In genomic region chr4:36269116-36269515, GRCh38 we compare ENCODE assay signal across 12 cellular contexts. TPM values are rescaled to one million over a fixed set of nuclear protein-coding genes. Genes with fewer than 3 reads are reported as not detected.
DNase-seq lines count a peak whose midpoint lies in the region; ATAC-seq and TF ChIP-seq lines count a peak whose summit lies in the region.
"Had no signal": no experiment of that assay in that cellular context is flagged by ENCODE, and none has a peak within 500 bp of the region (broad histone marks: within the 10 kb centered on the region; RNA-seq: fewer than 3 reads in every experiment).

No MANE protein-coding gene starts in this region.

- no peaks in the 10 kb centered on the region for H3K36me3 Mint-ChIP-seq in activated naive CD4-positive, alpha-beta T cell treated with anti-CD3 and anti-CD28 coated beads for 36 hours (ENCODE audit: low read depth)
- H3K36me3 Mint-ChIP-seq in activated B cell treated with CpG ODN at 0.5 μM for 24 hours (ENCODE audit: low read depth), result no peaks in the 10 kb centered on the region

- POLR2A ChIA-PET in activated B cell treated with CpG ODN at 0.5 μM for 24 hours (lab: Charles Lee), result interaction anchor here (1.7 kb wide), 1 partner anchor 25 kb away, joined by 4 read pairs; the partner anchor contains the start of gene ARAP2

- no peaks in the 10 kb centered on the region for H3K27me3 Mint-ChIP-seq in activated naive CD4-positive, alpha-beta T cell treated with anti-CD3 and anti-CD28 coated beads for 36 hours (ENCODE audit: low read depth)
- no peaks in the 10 kb centered on the region for H3K27me3 Mint-ChIP-seq in activated B cell treated with CpG ODN at 0.5 μM for 24 hours

- intact Hi-C loops in activated naive CD4-positive, alpha-beta T cell treated with anti-CD3 and anti-CD28 coated beads for 36 hours (cut with micrococcal nuclease), result loop anchor here (1.0 kb wide), 1 partner anchor 17 kb away; no protein-coding TSS in a partner anchor
- intact Hi-C loops in activated B cell treated with CpG ODN at 0.5 μM for 24 hours (cut with micrococcal nuclease), result loop anchor here (2.0 kb wide), 1 partner anchor 16 kb away; no protein-coding TSS in a partner anchor

- H3K27ac ChIP-seq in temporal lobe (ENCODE audit: low read depth, low read length), result peak overlapping the region; percentile 87
- H3K27ac ChIP-seq: right lobe of liver had no signal

- peak; percentile 53 for DNase-seq in activated naive CD4-positive, alpha-beta T cell treated with anti-CD3 and anti-CD28 coated beads for 36 hours
- no peak for DNase-seq in activated naive CD4-positive, alpha-beta T cell treated with anti-CD3 and anti-CD28 coated beads, Interleukin-2, amount 50 U/mL, for 16 hours
- DNase-seq in activated B cell treated with CpG ODN at 0.5 μM for 24 hours (no peak), fibroblast of pulmonary artery (ENCODE audit: low read depth) (peak; percentile 10), NCI-H2029 treated with DMSO at 0.1 percent for 48 hours (lab: John Stamatoyannopoulos, UW) (no peak), COLO668 (lab: John Stamatoyannopoulos, UW; ENCODE audit: unreplicated experiment) (no peak)
- DNase-seq: NCI-H146; NK-92 treated with Interleukin-12 subunit alpha and Interleukin-12 subunit beta, amount 100 ng/mL, for 24 hours; right lobe of liver had no signal

- ATAC-seq in activated B cell treated with CpG ODN at 0.5 μM for 24 hours (ENCODE audit: low read depth) (peak; percentile 42), HG02763 (IDR thresholded peaks at IDR 0.05; ENCODE audit: unreplicated experiment) (no peak)

- H3K4me3 Mint-ChIP-seq in activated naive CD4-positive, alpha-beta T cell treated with anti-CD3 and anti-CD28 coated beads for 36 hours, result no peak overlapping the region
- H3K4me3 Mint-ChIP-seq in activated B cell treated with CpG ODN at 0.5 μM for 24 hours, result no peak overlapping the region

- no peak overlapping the region for H3K27ac Mint-ChIP-seq in activated naive CD4-positive, alpha-beta T cell treated with anti-CD3 and anti-CD28 coated beads for 36 hours
- H3K27ac Mint-ChIP-seq in activated B cell treated with CpG ODN at 0.5 μM for 24 hours, result no peak overlapping the region

- no peak for TF ChIP-seq CTCF in activated B cell treated with CpG ODN at 0.5 μM for 24 hours (IDR thresholded peaks at IDR 0.05)
- TF ChIP-seq CTCF in fibroblast of pulmonary artery (IDR thresholded peaks at IDR 0.05; ENCODE audit: low read length, missing control alignments), result no peak

- peaks cover 34% of the 10 kb centered on the region for H3K4me1 Mint-ChIP-seq in activated naive CD4-positive, alpha-beta T cell treated with anti-CD3 and anti-CD28 coated beads for 36 hours (ENCODE audit: low read depth)
- H3K4me1 Mint-ChIP-seq in activated B cell treated with CpG ODN at 0.5 μM for 24 hours, result peaks cover 5% of the 10 kb centered on the region

- H3K4me3 ChIP-seq in fibroblast of pulmonary artery (replicated peaks; ENCODE audit: low read depth, low read length), result no peak overlapping the region
- H3K4me3 ChIP-seq: right lobe of liver had no signal

- H3K9me3 Mint-ChIP-seq in activated naive CD4-positive, alpha-beta T cell treated with anti-CD3 and anti-CD28 coated beads for 36 hours, result no peaks in the 10 kb centered on the region
- H3K9me3 Mint-ChIP-seq in activated B cell treated with CpG ODN at 0.5 μM for 24 hours, result no peaks in the 10 kb centered on the region

- CTCF ChIA-PET in activated naive CD4-positive, alpha-beta T cell treated with anti-CD3 and anti-CD28 coated beads for 36 hours (lab: Charles Lee), result interaction anchor here (0.6 to 2.6 kb wide), 2 partner anchors 25 to 334 kb away, joined by 3 to 8 read pairs; partner anchors contain the start of gene ARAP2
- CTCF ChIA-PET in activated B cell treated with CpG ODN at 0.5 μM for 24 hours (lab: Charles Lee), result no interaction called here

RNA-seq across cellular contexts. Expression of gene DTHD1, which starts 12.3 kb away (rescaled TPM):
- total RNA-seq in activated naive CD4-positive, alpha-beta T cell treated with anti-CD3 and anti-CD28 coated beads for 36 hours, result under 1 TPM; 0.17 to 0.25 TPM
- total RNA-seq in activated B cell treated with CpG ODN at 0.5 μM for 24 hours (not detected in 2 replicates), temporal lobe (0.74 TPM)
- total RNA-seq: chondrocyte had no signal

RNA-seq across cellular contexts. Expression of gene ARAP2, which starts 24.8 kb away (rescaled TPM):
- total RNA-seq in activated naive CD4-positive, alpha-beta T cell treated with anti-CD3 and anti-CD28 coated beads for 36 hours, result 10 to 100 TPM; 29.6 to 38.2 TPM
- total RNA-seq in activated B cell treated with CpG ODN at 0.5 μM for 24 hours, result 55.7 and 59.1 TPM in 2 replicates
- total RNA-seq in temporal lobe, result 55.1 TPM

Comparison
In these comparisons a context has a peak if more than half of its experiments do, and no peak if none do; other contexts are left out.
1. DNase-seq: peak in activated naive CD4-positive, alpha-beta T cell treated with anti-CD3 and anti-CD28 coated beads for 36 hours (single experiment) and fibroblast of pulmonary artery (single experiment); none in activated naive CD4-positive, alpha-beta T cell treated with anti-CD3 and anti-CD28 coated beads, Interleukin-2, amount 50 U/mL, for 16 hours (single experiment), activated B cell treated with CpG ODN at 0.5 μM for 24 hours (single experiment), NCI-H2029 treated with DMSO at 0.1 percent for 48 hours (single experiment) and COLO668 (single experiment).